1 cellular context compared by ENCODE assay signal in genomic region chr7:156437021-156437614, GRCh38.
TF ChIP-seq lines count a peak whose summit lies in the region.

No MANE protein-coding gene starts in this region.

TF ChIP-seq in HepG2, 621 proteins besides CTCF, POLR2A, EP300 and RAD21 (continued from another document):
- TF ChIP-seq FOXK1 (CRISPR knock-in tag; IDR thresholded peaks at IDR 0.05; ENCODE audit: borderline replicate concordance, low read depth), result no peak
- TF ChIP-seq KIAA2018 (CRISPR knock-in tag; IDR thresholded peaks at IDR 0.05; ENCODE audit: borderline replicate concordance), result no peak
TF ChIP-seq in HepG2: peak in this region for 2.
